ENCODE assay signal across 9 cellular contexts in the genomic region with DNA sequence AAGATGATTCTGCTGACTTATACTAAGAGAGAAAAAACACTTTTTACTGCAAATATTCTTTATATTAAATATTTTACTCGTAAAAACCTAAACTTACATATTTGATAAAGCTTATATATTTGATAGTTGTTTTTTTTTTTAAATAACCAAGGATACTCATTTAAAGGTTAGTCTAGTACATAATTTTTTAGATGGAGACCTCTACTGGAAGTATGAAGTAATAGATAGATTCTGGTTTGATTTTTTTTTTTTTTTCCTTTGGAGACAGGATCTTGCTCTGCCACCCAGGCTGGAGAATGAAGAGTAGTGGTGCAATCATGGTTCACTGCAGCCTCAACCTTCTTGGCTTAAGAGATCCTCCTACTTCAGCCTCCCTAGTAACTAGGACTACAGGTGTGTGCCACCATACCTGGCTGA. TPM values are rescaled to one million over a fixed set of nuclear protein-coding genes. Genes with fewer than 3 reads are reported as not detected.
DNase-seq lines count a peak whose midpoint lies in the region; ATAC-seq, FAIRE-seq and TF ChIP-seq lines count a peak whose summit lies in the region.
"Had no signal": no experiment of that assay in that cellular context is flagged by ENCODE, and none has a peak within 500 bp of the region (broad histone marks: within the 10 kb centered on the region; RNA-seq: fewer than 3 reads in every experiment).

No MANE protein-coding gene starts in this region.

- H3K4me3 ChIP-seq in OCI-LY1 (ENCODE audit: low read depth, low read length, poor library complexity, severe bottlenecking) (no peak overlapping the region), endothelial cell of umbilical vein (replicated peaks in 1 of 3; ENCODE audit: insufficient read depth in 1 of 3, low read depth in 1 of 3, low read length in 3 of 3) (no peak overlapping the region)
- H3K4me3 ChIP-seq: BLaER1 treated with 17β-estradiol and CSF1 and Interleukin-3, amounts not matched to agents 10 nM and 100 nM had no signal

- TF ChIP-seq POLR2A in endothelial cell of umbilical vein (IDR thresholded peaks at IDR 0.05; ENCODE audit: low read depth, low read length), result no peak

- POLR2A ChIA-PET in endothelial cell of umbilical vein (lab: Charles Lee), result no interaction called here

- dilution Hi-C loops in endothelial cell of umbilical vein (cut with MboI; ENCODE audit: extremely low pct_ligation_motif_present, low sequenced_read_pairs), result no loop called here

- CTCF ChIA-PET in endothelial cell of umbilical vein (lab: Charles Lee), result interaction anchor here (0.6 to 7.3 kb wide), 21 partner anchors 9 to 670 kb away, joined by 3 to 122 read pairs (median 4); a partner anchor contains a TSS

- TF ChIP-seq CTCF in OCI-LY1 (IDR thresholded peaks at IDR 0.05; ENCODE audit: low read length) (peak; percentile 27), endothelial cell of umbilical vein (IDR thresholded peaks at IDR 0.05; ENCODE audit: extremely low read depth in 1 of 2, insufficient read depth in 1 of 2, low read depth in 1 of 2, low read length in 2 of 2) (peak; percentile 5 to 16)

- H3K27ac ChIP-seq in OCI-LY1 (ENCODE audit: low read depth, low read length, poor library complexity, severe bottlenecking) (no peak overlapping the region), endothelial cell of umbilical vein (ENCODE audit: insufficient read depth, low read depth, low read length) (no peak overlapping the region)

- intact Hi-C loops in endothelial cell of umbilical vein (cut with micrococcal nuclease), result loop anchor here (1.0 kb wide), 1 partner anchor 202 kb away; no protein-coding TSS in a partner anchor
- intact Hi-C loops in sciatic nerve (cut with DNase I), result no loop called here

- ATAC-seq in sciatic nerve, result peak; percentile 48
- no peak for ATAC-seq in GM19324 (IDR thresholded peaks at IDR 0.05; ENCODE audit: low FRiP score, unreplicated experiment)
- no peak for ATAC-seq in GM19397 (IDR thresholded peaks at IDR 0.05; ENCODE audit: unreplicated experiment)

- no peak overlapping the region for H3K4me2 ChIP-seq in OCI-LY1 (ENCODE audit: low read length)
- no peak overlapping the region for H3K4me2 ChIP-seq in endothelial cell of umbilical vein (ENCODE audit: insufficient read depth, low read length)

- H3K9me1 ChIP-seq in endothelial cell of umbilical vein (replicated peaks; ENCODE audit: control insufficient read depth, extremely low read depth, insufficient read depth, low read length), result no peaks in the 10 kb centered on the region

- peaks cover 36% of the 10 kb centered on the region for H3K36me3 ChIP-seq in OCI-LY1 (ENCODE audit: insufficient read depth, low read length)
- H3K36me3 ChIP-seq in endothelial cell of umbilical vein (ENCODE audit: control insufficient read depth in 2 of 2, extremely low read depth in 1 of 2, insufficient read depth in 2 of 2, low read length in 2 of 2), result no peaks in the 10 kb centered on the region

- H3F3A ChIP-seq in OCI-LY1 (ENCODE audit: insufficient read depth, low read length), result no peaks in the 10 kb centered on the region

- peaks cover 4% of the 10 kb centered on the region; the same call in 1 of the 2 replicates for H3K9me3 ChIP-seq in OCI-LY1 (ENCODE audit: low read length)
- H3K9me3 ChIP-seq in endothelial cell of umbilical vein (replicated peaks; ENCODE audit: control insufficient read depth, insufficient read depth, low read length), result no peaks in the 10 kb centered on the region

- FAIRE-seq in endothelial cell of umbilical vein (lab: Jason Lieb, UNC), result no peak

- DNase-seq in NCI-H2081 treated with DMSO at 0.1 percent for 48 hours (lab: John Stamatoyannopoulos, UW) (peak; percentile 32), NCI-H2081 (lab: John Stamatoyannopoulos, UW) (no peak), endothelial cell of umbilical vein (ENCODE audit: low read depth, low spot score) (peak; percentile 22), sciatic nerve (ENCODE audit: low spot score) (no peak), OCI-M2 (lab: John Stamatoyannopoulos, UW; ENCODE audit: unreplicated experiment) (no peak)

- no peaks in the 10 kb centered on the region for H3K9me2 ChIP-seq in OCI-LY1 (ENCODE audit: low read depth, low read length)

- H3K79me2 ChIP-seq in OCI-LY1 (ENCODE audit: insufficient read depth, low read length) (peaks cover 73% of the 10 kb centered on the region), endothelial cell of umbilical vein (ENCODE audit: control insufficient read depth, insufficient read depth, low read length) (peaks cover 70% of the 10 kb centered on the region)

- BruUV-seq in endothelial cell of umbilical vein (replicated peaks; lab: Mats Ljungman, UMichigan), result no TSS peak

- H2AFZ ChIP-seq in OCI-LY1 (ENCODE audit: low read length) (no peak overlapping the region), endothelial cell of umbilical vein (ENCODE audit: low read depth, low read length) (no peak overlapping the region)

- H3K27me3 ChIP-seq in OCI-LY1 (ENCODE audit: insufficient read depth, low read length) (no peaks in the 10 kb centered on the region), endothelial cell of umbilical vein (ENCODE audit: control insufficient read depth in 2 of 2, insufficient read depth in 2 of 2, low read length in 2 of 2) (no peaks in the 10 kb centered on the region)
- H3K27me3 ChIP-seq: BLaER1 treated with 17β-estradiol and CSF1 and Interleukin-3, amounts not matched to agents 10 nM and 100 nM had no signal

- H3K9ac ChIP-seq in OCI-LY1 (ENCODE audit: low read length) (no peak overlapping the region), endothelial cell of umbilical vein (replicated peaks; ENCODE audit: extremely low read depth, insufficient read depth, low read length) (no peak overlapping the region)
- H3K9ac ChIP-seq: BLaER1 treated with 17β-estradiol and CSF1 and Interleukin-3, amounts not matched to agents 10 nM and 100 nM had no signal

- no peaks in the 10 kb centered on the region for H3K4me1 ChIP-seq in OCI-LY1 (ENCODE audit: insufficient read depth, low read length, severe bottlenecking)
- no peaks in the 10 kb centered on the region for H3K4me1 ChIP-seq in endothelial cell of umbilical vein (ENCODE audit: control insufficient read depth, extremely low read depth, insufficient read depth, low read length)

- H4K20me1 ChIP-seq in OCI-LY1 (ENCODE audit: insufficient read depth, low read length), result no peaks in the 10 kb centered on the region
- H4K20me1 ChIP-seq in endothelial cell of umbilical vein (replicated peaks; ENCODE audit: control insufficient read depth, extremely low read depth, insufficient read depth, low read length), result no peaks in the 10 kb centered on the region

TF ChIP-seq in endothelial cell of umbilical vein, 7 proteins besides CTCF, POLR2A, EP300 and RAD21:
- TF ChIP-seq EZH2 (IDR thresholded peaks at IDR 0.05; ENCODE audit: borderline replicate concordance, low read depth, low read length, severe bottlenecking), result no peak
- TF ChIP-seq POLR2AphosphoS5 (IDR thresholded peaks at IDR 0.05; ENCODE audit: insufficient read depth, low read depth, low read length), result no peak
- no peak for TF ChIP-seq JUN (IDR thresholded peaks at IDR 0.05; ENCODE audit: borderline replicate concordance, insufficient read depth, insufficient read length, low read depth)
- no peak for TF ChIP-seq GATA2 (IDR thresholded peaks at IDR 0.05; ENCODE audit: insufficient read depth, insufficient read length, low read depth, low read length)
- TF ChIP-seq MYC (IDR thresholded peaks at IDR 0.05; ENCODE audit: low read depth, low read length), result no peak
- TF ChIP-seq FOS (IDR thresholded peaks at IDR 0.05; ENCODE audit: borderline replicate concordance, insufficient read depth, low read length), result no peak
- TF ChIP-seq, protein P1, sequence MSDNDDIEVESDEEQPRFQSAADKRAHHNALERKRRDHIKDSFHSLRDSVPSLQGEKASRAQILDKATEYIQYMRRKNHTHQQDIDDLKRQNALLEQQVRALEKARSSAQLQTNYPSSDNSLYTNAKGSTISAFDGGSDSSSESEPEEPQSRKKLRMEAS (IDR thresholded peaks at IDR 0.05; ENCODE audit: insufficient read depth, insufficient read length), result no peak
TF ChIP-seq in endothelial cell of umbilical vein: peak in this region for 0.

RNA-seq across cellular contexts. Expression of a gene that starts 16.4 kb away (rescaled TPM):
- total RNA-seq in endothelial cell of umbilical vein (26.7 and 28.9 TPM in 2 replicates), sciatic nerve (42.8 TPM)
- polyA plus RNA-seq in endothelial cell of umbilical vein, result 10.8 and 12.2 TPM in 2 replicates
- polyA plus RNA-seq in endothelial cell of umbilical vein (2011; cell fraction: cytosol; rRNA removed), result 7.6 and 8.2 TPM in 2 replicates
- polyA plus RNA-seq in endothelial cell of umbilical vein (2011; cell fraction: nucleus; rRNA removed), result 38.1 and 44.3 TPM in 2 replicates
- polyA plus RNA-seq in endothelial cell of umbilical vein (2012), result 7.7 and 9.0 TPM in 2 replicates
- 76.5 and 76.8 TPM in 2 replicates for polyA minus RNA-seq in endothelial cell of umbilical vein
- polyA minus RNA-seq in endothelial cell of umbilical vein (2011; cell fraction: cytosol; rRNA and poly(A)+ RNA removed), result 33.9 TPM
- 153 and 244 TPM in 2 replicates for polyA minus RNA-seq in endothelial cell of umbilical vein (2011; cell fraction: nucleus; rRNA and poly(A)+ RNA removed)

Comparison
In these comparisons a context has a peak if more than half of its experiments do, and no peak if none do; other contexts are left out.
1. DNase-seq: peak in NCI-H2081 treated with DMSO at 0.1 percent for 48 hours (single experiment) and endothelial cell of umbilical vein (single experiment); none in NCI-H2081 (0 of 2), sciatic nerve (single experiment) and OCI-M2 (single experiment).